ENCODE assay signal across 1 cellular context in the genomic region with DNA sequence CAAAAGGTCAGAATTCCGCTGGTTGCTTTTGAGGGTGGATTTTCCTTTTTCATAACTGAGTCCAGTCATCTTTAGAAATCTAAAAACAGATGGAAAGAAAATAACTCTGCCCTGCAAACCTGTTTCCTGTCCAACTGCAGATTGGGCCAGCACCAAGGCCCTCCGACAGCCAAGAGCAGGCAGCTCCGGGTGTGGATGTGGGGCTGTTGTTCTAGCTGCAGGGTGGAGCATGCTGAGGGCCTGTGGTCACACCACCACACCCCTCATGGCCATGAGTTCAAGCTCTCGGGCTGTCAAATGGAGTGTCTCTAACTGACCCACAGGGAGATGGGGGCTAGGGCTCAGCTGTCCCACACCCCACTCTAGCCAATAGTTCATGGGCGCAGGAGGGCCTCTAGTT.
TF ChIP-seq lines count a peak whose summit lies in the region.

No MANE protein-coding gene starts in this region.

TF ChIP-seq in WTC11, 78 proteins besides CTCF, POLR2A, EP300 and RAD21 (continued from another document):
- TF ChIP-seq, protein P1, sequence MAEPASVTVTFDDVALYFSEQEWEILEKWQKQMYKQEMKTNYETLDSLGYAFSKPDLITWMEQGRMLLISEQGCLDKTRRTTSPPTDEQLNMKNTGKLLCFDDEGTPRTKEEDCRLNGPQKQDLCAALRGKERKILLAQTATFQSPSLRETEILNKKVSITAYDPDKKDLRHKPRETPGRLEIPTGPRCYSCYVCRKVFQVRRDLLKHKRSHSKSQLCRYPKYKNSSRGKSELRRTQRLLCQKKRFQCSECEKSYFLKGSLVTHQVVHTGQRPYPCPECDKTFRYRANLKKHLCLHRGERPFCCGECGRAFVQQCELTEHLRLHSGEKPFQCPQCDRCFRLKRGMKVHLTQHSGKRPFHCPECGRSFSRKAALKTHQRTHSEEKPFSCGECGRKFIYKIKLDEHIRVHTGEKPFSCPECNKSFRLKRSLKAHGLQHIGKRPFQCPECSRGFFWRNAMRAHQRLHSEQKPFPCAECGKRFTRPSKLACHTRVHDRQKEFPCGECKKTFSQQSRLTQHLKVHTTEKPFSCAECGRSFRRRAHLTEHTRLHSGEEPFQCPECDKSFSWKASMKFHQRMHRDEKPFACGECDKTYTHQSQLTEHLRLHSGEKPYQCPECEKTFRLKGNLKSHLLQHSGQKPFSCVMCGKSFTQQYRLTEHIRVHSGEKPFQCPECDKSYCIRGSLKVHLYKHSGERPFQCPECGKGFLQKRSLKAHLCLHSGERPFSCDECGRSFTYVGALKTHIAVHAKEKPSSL (CRISPR knock-in tag; conservative IDR thresholded peaks at IDR 0.05), result no peak
